1 cellular context compared by ENCODE assay signal in the genomic region with DNA sequence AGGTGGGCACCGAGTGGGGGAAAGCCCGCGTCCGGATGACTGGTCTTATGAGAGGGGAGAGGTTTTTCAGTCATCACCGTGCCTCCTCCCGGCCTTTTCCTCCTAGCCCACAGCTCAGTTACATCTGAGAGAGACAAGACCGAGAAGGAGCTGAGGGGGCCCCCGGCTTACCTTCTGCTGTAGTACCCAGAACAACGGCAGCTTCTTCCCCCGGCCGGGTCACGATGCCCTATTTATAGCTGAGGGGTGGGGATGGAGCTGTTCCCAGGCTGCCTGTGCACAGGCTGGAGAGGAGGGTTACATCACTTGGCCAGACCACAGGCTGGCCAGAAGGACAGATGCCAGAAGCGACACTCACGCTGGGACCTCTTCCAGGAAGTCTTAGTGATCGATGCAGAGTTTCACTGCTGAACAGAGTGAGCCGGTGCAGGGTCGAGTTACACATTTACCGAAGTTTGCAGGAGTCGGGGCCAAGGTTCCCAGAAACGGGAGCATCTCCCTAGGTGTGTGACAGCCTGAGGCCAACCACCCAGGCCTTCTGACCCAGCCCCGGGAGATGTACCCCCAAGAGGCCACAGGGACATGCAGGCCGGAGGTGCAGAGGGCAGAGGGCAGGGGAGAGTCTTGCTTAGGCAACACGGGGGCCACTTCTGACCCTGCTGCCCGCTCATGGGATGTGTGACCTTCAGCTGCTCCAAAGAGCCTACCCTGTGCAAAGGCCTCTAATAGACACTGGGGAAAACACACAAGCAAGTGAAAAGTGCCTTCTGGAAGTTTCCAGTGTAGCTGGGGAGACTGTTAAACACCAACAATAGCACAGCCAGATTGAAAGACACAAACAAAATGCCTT.
TF ChIP-seq lines count a peak whose summit lies in the region.

TSS of gene AGT (minus strand) at position 208 of the 850 bp plus-strand sequence. CDS start 3,299 bp downstream, outside the sequence.

TF ChIP-seq in H1, 55 proteins besides CTCF, POLR2A, EP300 and RAD21:
- TF ChIP-seq, protein P1, sequence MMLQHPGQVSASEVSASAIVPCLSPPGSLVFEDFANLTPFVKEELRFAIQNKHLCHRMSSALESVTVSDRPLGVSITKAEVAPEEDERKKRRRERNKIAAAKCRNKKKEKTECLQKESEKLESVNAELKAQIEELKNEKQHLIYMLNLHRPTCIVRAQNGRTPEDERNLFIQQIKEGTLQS (IDR thresholded peaks at IDR 0.05; ENCODE audit: insufficient read depth, low read depth, low read length): no peak
- no peak for TF ChIP-seq NRF1 (IDR thresholded peaks at IDR 0.05; ENCODE audit: low read depth, low read length)
TF ChIP-seq in H1: peak in this region for 0.
